38 cellular contexts compared by ENCODE assay signal in the genomic region with DNA sequence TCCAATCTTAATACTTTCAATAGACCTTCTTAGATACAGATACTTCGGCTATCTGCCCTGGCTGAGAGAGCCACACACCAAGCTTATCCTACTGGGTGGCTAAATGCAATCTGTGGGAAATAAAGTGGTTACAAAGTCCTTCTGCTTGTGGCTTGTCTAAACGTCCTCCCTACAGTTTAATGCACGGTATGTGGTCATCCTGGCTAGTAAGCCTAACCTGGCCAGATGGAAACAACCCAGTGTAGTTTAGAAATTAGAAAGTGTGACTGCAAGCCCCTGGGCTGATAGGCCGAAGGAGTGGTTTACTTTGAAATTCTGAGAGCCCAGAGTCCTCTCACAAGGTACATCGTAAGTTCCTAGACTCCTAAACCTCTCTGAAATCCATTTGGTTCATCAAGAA. TPM values are rescaled to one million over a fixed set of nuclear protein-coding genes. Genes with fewer than 3 reads are reported as not detected.
"Had no signal": no experiment of that assay in that cellular context is flagged by ENCODE, and none has a peak within 500 bp of the region (broad histone marks: within the 10 kb centered on the region; RNA-seq: fewer than 3 reads in every experiment).

No MANE protein-coding gene starts in this region.

- H3K27ac ChIP-seq: adrenal gland, body of pancreas, brain microvascular endothelial cell, breast epithelium, VCaP had no signal

- ATAC-seq: activated CD4-positive, alpha-beta T cell treated with anti-CD3 and anti-CD28 coated beads for 36 hours; activated CD4-positive, CD25-positive, alpha-beta regulatory T cell treated with anti-CD3 and anti-CD28 coated beads, Interleukin-2, amount 50 U/mL, for 24 hours; activated CD8-positive, alpha-beta memory T cell treated with anti-CD3 and anti-CD28 coated beads, Interleukin-2, amount 10 ng/mL, durations not matched to agents 7 days and 5 days; activated CD8-positive, alpha-beta T cell treated with anti-CD3 and anti-CD28 coated beads, Interleukin-2, amount 10 ng/mL, durations not matched to agents 7 days and 5 days; activated naive CD4-positive, alpha-beta T cell treated with anti-CD3 and anti-CD28 coated beads, Interleukin-2, amount 50 U/mL, for 72 hours; body of pancreas had no signal

- H3K4me1 ChIP-seq: breast epithelium had no signal

- H3K9me3 Mint-ChIP-seq: activated CD4-positive, alpha-beta memory T cell treated with anti-CD3 and anti-CD28 coated beads, Interleukin-2, amount 10 ng/mL, durations not matched to agents 7 days and 5 days; activated CD4-positive, alpha-beta T cell treated with anti-CD3 and anti-CD28 coated beads, Interleukin-2, amount 10 ng/mL, durations not matched to agents 7 days and 5 days; activated naive CD4-positive, alpha-beta T cell treated with anti-CD3 and anti-CD28 coated beads for 36 hours; activated naive CD4-positive, alpha-beta T cell treated with anti-CD3 and anti-CD28 coated beads, Interleukin-2, amount 50 U/mL, for 72 hours; activated naive CD8-positive, alpha-beta T cell treated with anti-CD3 and anti-CD28 coated beads for 36 hours; activated T-cell treated with anti-CD3 and anti-CD28 coated beads, Interleukin-2, amount 50 U/mL, for 24 hours; activated T-helper 2 cell treated with anti-CD3 and anti-CD28 coated beads, Interferon-gamma antibody, Interleukin-2, Interleukin-4, amounts not matched to agents 10 μg/mL and 5 μg/mL and 100 μg/mL, durations not matched to agents 14 hours and 24 hours and 36 hours; T-helper 1 cell treated with Interleukin-12 subunit alpha and Interleukin-12 subunit beta and Interleukin-4 antibody, amounts not matched to agents 30 μg/mL and 1 μg/mL, for 36 hours; T-helper 2 cell treated with Interferon-gamma antibody and Interleukin-4, amounts not matched to agents 5 μg/mL and 100 μg/mL, for 36 hours had no signal

- H3K4me3 ChIP-seq: adrenal gland, body of pancreas, breast epithelium had no signal

- DNase-seq: activated CD4-positive, alpha-beta memory T cell treated with anti-CD3 and anti-CD28 coated beads, Interleukin-2, amount 10 ng/mL, durations not matched to agents 7 days and 5 days; activated CD4-positive, alpha-beta T cell treated with anti-CD3 and anti-CD28 coated beads for 1 hour; activated CD4-positive, alpha-beta T cell treated with anti-CD3 and anti-CD28 coated beads for 36 hours; activated CD4-positive, alpha-beta T cell treated with anti-CD3 and anti-CD28 coated beads for 48 hours; activated CD4-positive, alpha-beta T cell treated with anti-CD3 and anti-CD28 coated beads, Interleukin-2, amount 10 ng/mL, durations not matched to agents 7 days and 5 days; activated CD4-positive, alpha-beta T cell treated with anti-CD3 and anti-CD28 coated beads, Interleukin-2, amount 50 U/mL, for 48 hours; activated CD4-positive, CD25-positive, alpha-beta regulatory T cell; activated CD8-positive, alpha-beta memory T cell treated with anti-CD3 and anti-CD28 coated beads for 24 hours; activated CD8-positive, alpha-beta memory T cell treated with anti-CD3 and anti-CD28 coated beads, Interleukin-2, amount 10 ng/mL, durations not matched to agents 7 days and 5 days; activated CD8-positive, alpha-beta memory T cell treated with anti-CD3 and anti-CD28 coated beads, Interleukin-2, amount 50 U/mL, for 48 hours; activated CD8-positive, alpha-beta T cell treated with anti-CD3 and anti-CD28 coated beads, Interleukin-2, amount 10 ng/mL, durations not matched to agents 7 days and 5 days; activated effector memory CD4-positive, alpha-beta T cell treated with Interleukin-2 at 50 U/mL for 16 hours; activated gamma-delta T cell treated with Interleukin-2 at 50 U/mL for 16 hours; activated naive CD4-positive, alpha-beta T cell; activated naive CD4-positive, alpha-beta T cell treated with anti-CD3 and anti-CD28 coated beads for 36 hours; activated naive CD4-positive, alpha-beta T cell treated with anti-CD3 and anti-CD28 coated beads, Interleukin-2, amount 50 U/mL, for 16 hours; activated naive CD8-positive, alpha-beta T cell treated with anti-CD3 and anti-CD28 coated beads for 36 hours; activated T-cell treated with anti-CD3 and anti-CD28 coated beads, Interleukin-2, amount 50 U/mL, for 24 hours; activated T-cell treated with anti-CD3 and anti-CD28 coated beads, Interleukin-2, amount 50 U/mL, for 48 hours; adrenal gland; amniotic stem cell; aorta; body of pancreas; brain microvascular endothelial cell; central memory CD4-positive, alpha-beta T cell; T-helper 1 cell; T-helper 2 cell; T-helper 9 cell had no signal

- H3K4me3 Mint-ChIP-seq: activated CD4-positive, alpha-beta memory T cell treated with anti-CD3 and anti-CD28 coated beads, Interleukin-2, amount 10 ng/mL, durations not matched to agents 7 days and 5 days; activated CD4-positive, alpha-beta T cell treated with anti-CD3 and anti-CD28 coated beads for 36 hours; activated CD4-positive, alpha-beta T cell treated with anti-CD3 and anti-CD28 coated beads, Interleukin-2, amount 10 ng/mL, durations not matched to agents 7 days and 5 days; activated CD8-positive, alpha-beta memory T cell treated with anti-CD3 and anti-CD28 coated beads, Interleukin-2, amount 10 ng/mL, durations not matched to agents 7 days and 5 days; activated CD8-positive, alpha-beta T cell treated with anti-CD3 and anti-CD28 coated beads, Interleukin-2, amount 10 ng/mL, durations not matched to agents 7 days and 5 days; activated naive CD4-positive, alpha-beta T cell treated with anti-CD3 and anti-CD28 coated beads for 36 hours; activated naive CD8-positive, alpha-beta T cell treated with anti-CD3 and anti-CD28 coated beads for 36 hours; activated T-cell treated with anti-CD3 and anti-CD28 coated beads, Interleukin-2, amount 50 U/mL, for 24 hours; T-helper 1 cell treated with Interleukin-12 subunit alpha and Interleukin-12 subunit beta and Interleukin-4 antibody, amounts not matched to agents 30 μg/mL and 1 μg/mL, for 36 hours; T-helper 2 cell treated with Interferon-gamma antibody and Interleukin-4, amounts not matched to agents 5 μg/mL and 100 μg/mL, for 36 hours had no signal

- FAIRE-seq: astrocyte, TTC549 had no signal

- H3K36me3 Mint-ChIP-seq: activated CD8-positive, alpha-beta memory T cell treated with anti-CD3 and anti-CD28 coated beads, Interleukin-2, amount 10 ng/mL, durations not matched to agents 7 days and 5 days; activated naive CD4-positive, alpha-beta T cell treated with anti-CD3 and anti-CD28 coated beads, Interleukin-2, amount 50 U/mL, for 72 hours; activated naive CD8-positive, alpha-beta T cell treated with anti-CD3 and anti-CD28 coated beads for 36 hours had no signal

- H3K9me3 ChIP-seq: adrenal gland, body of pancreas, breast epithelium had no signal

- H3K36me3 ChIP-seq: adrenal gland, brain microvascular endothelial cell, breast epithelium had no signal

- H3K27me3 ChIP-seq: adrenal gland, body of pancreas, brain microvascular endothelial cell, breast epithelium had no signal

- H3K27ac Mint-ChIP-seq: activated CD4-positive, alpha-beta memory T cell treated with anti-CD3 and anti-CD28 coated beads, Interleukin-2, amount 10 ng/mL, durations not matched to agents 7 days and 5 days; activated CD4-positive, alpha-beta T cell treated with anti-CD3 and anti-CD28 coated beads for 36 hours; activated CD4-positive, alpha-beta T cell treated with anti-CD3 and anti-CD28 coated beads, Interleukin-2, amount 10 ng/mL, durations not matched to agents 7 days and 5 days; activated CD8-positive, alpha-beta memory T cell treated with anti-CD3 and anti-CD28 coated beads, Interleukin-2, amount 10 ng/mL, durations not matched to agents 7 days and 5 days; activated CD8-positive, alpha-beta T cell treated with anti-CD3 and anti-CD28 coated beads, Interleukin-2, amount 10 ng/mL, durations not matched to agents 7 days and 5 days; activated naive CD4-positive, alpha-beta T cell treated with anti-CD3 and anti-CD28 coated beads for 36 hours; activated naive CD4-positive, alpha-beta T cell treated with anti-CD3 and anti-CD28 coated beads, Interleukin-2, amount 50 U/mL, for 72 hours; activated naive CD8-positive, alpha-beta T cell treated with anti-CD3 and anti-CD28 coated beads for 36 hours; activated T-cell treated with anti-CD3 and anti-CD28 coated beads, Interleukin-2, amount 50 U/mL, for 24 hours; activated T-helper 2 cell treated with anti-CD3 and anti-CD28 coated beads, Interferon-gamma antibody, Interleukin-2, Interleukin-4, amounts not matched to agents 10 μg/mL and 5 μg/mL and 100 μg/mL, durations not matched to agents 14 hours and 24 hours and 36 hours; T-helper 1 cell treated with Interleukin-12 subunit alpha and Interleukin-12 subunit beta and Interleukin-4 antibody, amounts not matched to agents 30 μg/mL and 1 μg/mL, for 36 hours; T-helper 2 cell treated with Interferon-gamma antibody and Interleukin-4, amounts not matched to agents 5 μg/mL and 100 μg/mL, for 36 hours had no signal

- H3K4me1 Mint-ChIP-seq: activated CD4-positive, alpha-beta memory T cell treated with anti-CD3 and anti-CD28 coated beads, Interleukin-2, amount 10 ng/mL, durations not matched to agents 7 days and 5 days; activated CD4-positive, alpha-beta T cell treated with anti-CD3 and anti-CD28 coated beads for 36 hours; activated CD4-positive, alpha-beta T cell treated with anti-CD3 and anti-CD28 coated beads, Interleukin-2, amount 10 ng/mL, durations not matched to agents 7 days and 5 days; activated CD8-positive, alpha-beta memory T cell treated with anti-CD3 and anti-CD28 coated beads, Interleukin-2, amount 10 ng/mL, durations not matched to agents 7 days and 5 days; activated naive CD8-positive, alpha-beta T cell treated with anti-CD3 and anti-CD28 coated beads for 36 hours had no signal

RNA-seq across cellular contexts. Expression of a gene that starts 47.9 kb away (rescaled TPM):
- total RNA-seq: activated CD4-positive, alpha-beta memory T cell treated with anti-CD3 and anti-CD28 coated beads, Interleukin-2, amount 10 ng/mL, durations not matched to agents 7 days and 5 days; activated CD4-positive, alpha-beta T cell treated with anti-CD3 and anti-CD28 coated beads for 36 hours; activated CD4-positive, alpha-beta T cell treated with anti-CD3 and anti-CD28 coated beads, Interleukin-2, amount 10 ng/mL, durations not matched to agents 7 days and 5 days; activated CD8-positive, alpha-beta memory T cell treated with anti-CD3 and anti-CD28 coated beads, Interleukin-2, amount 10 ng/mL, durations not matched to agents 7 days and 5 days; activated CD8-positive, alpha-beta T cell treated with anti-CD3 and anti-CD28 coated beads, Interleukin-2, amount 10 ng/mL, durations not matched to agents 7 days and 5 days; activated naive CD4-positive, alpha-beta T cell treated with anti-CD3 and anti-CD28 coated beads for 36 hours; activated naive CD4-positive, alpha-beta T cell treated with anti-CD3 and anti-CD28 coated beads, Interleukin-2, amount 50 U/mL, for 72 hours; activated naive CD8-positive, alpha-beta T cell treated with anti-CD3 and anti-CD28 coated beads for 36 hours; activated T-helper 2 cell treated with anti-CD3 and anti-CD28 coated beads, Interferon-gamma antibody, Interleukin-2, Interleukin-4, amounts not matched to agents 10 μg/mL and 5 μg/mL and 100 μg/mL, durations not matched to agents 14 hours and 24 hours and 36 hours; adrenal gland; aorta; astrocyte; body of pancreas; breast epithelium; cardiac septum had no signal
- polyA plus RNA-seq: adrenal gland, aorta had no signal
